In genomic region chr4:73308286-73308685, GRCh38 we compare ENCODE assay signal across 8 cellular contexts. TPM values are rescaled to one million over a fixed set of nuclear protein-coding genes. Genes with fewer than 3 reads are reported as not detected.
DNase-seq lines count a peak whose midpoint lies in the region; ATAC-seq and TF ChIP-seq lines count a peak whose summit lies in the region.

No MANE protein-coding gene starts in this region.

- CTCF ChIA-PET in SK-N-SH (lab: Yijun Ruan, JAX) = interaction anchor here (1.1 to 1.5 kb wide), 3 partner anchors 10 to 346 kb away, joined by 3 to 4 read pairs (median 3); no protein-coding TSS in a partner anchor

- intact Hi-C loops in ascending aorta (cut with DNase I) = no loop called here

- POLR2A ChIA-PET in SK-N-SH (lab: Yijun Ruan, JAX) = no interaction called here

- H3K27ac ChIP-seq in SK-N-SH (ENCODE audit: low read depth in 2 of 2, low read length in 1 of 2) (peak overlapping the region in 1 of 2 experiments; percentile 26; a peak in 1 of 4 replicates), ascending aorta (no peak overlapping the region), coronary artery (no peak overlapping the region)

- no peaks in the 10 kb centered on the region for H3K9me2 ChIP-seq in SK-N-SH

- H4K20me1 ChIP-seq in SK-N-SH (ENCODE audit: insufficient read depth) = no peaks in the 10 kb centered on the region

- H3K4me2 ChIP-seq in SK-N-SH = no peak overlapping the region

- H3K9me3 ChIP-seq in SK-N-SH (peaks cover 6% of the 10 kb centered on the region; the same call in 1 of the 2 replicates), ascending aorta (no peaks in the 10 kb centered on the region)

- H2AFZ ChIP-seq in SK-N-SH (ENCODE audit: low read depth) = peak overlapping the region; percentile 69

- peak; percentile 58 for TF ChIP-seq RAD21 in SK-N-SH (IDR thresholded peaks at IDR 0.05; ENCODE audit: low read length)

- TF ChIP-seq EP300 in SK-N-SH (IDR thresholded peaks at IDR 0.05; ENCODE audit: borderline replicate concordance in 1 of 2, low read depth in 1 of 2, low read length in 1 of 2) = no peak

- H3K4me3 ChIP-seq in SK-N-SH (ENCODE audit: low read depth in 2 of 2, low read length in 1 of 2) = no peak overlapping the region
- H3K4me3 ChIP-seq in ascending aorta = no peak overlapping the region
- no peak overlapping the region for H3K4me3 ChIP-seq in coronary artery

- H3K9ac ChIP-seq in SK-N-SH = peak overlapping the region; percentile 11; the same call in 1 of the 2 replicates

- peak; percentile 66 for ATAC-seq in HG03432 (IDR thresholded peaks at IDR 0.05; ENCODE audit: unreplicated experiment)
- no peak for ATAC-seq in HG03354 (IDR thresholded peaks at IDR 0.05; ENCODE audit: poor library complexity, severe bottlenecking, unreplicated experiment)
- ATAC-seq in GM21381 (IDR thresholded peaks at IDR 0.05; ENCODE audit: unreplicated experiment) = no peak

- H3F3A ChIP-seq in SK-N-SH (replicated peaks; ENCODE audit: insufficient read depth) = peaks cover 19% of the 10 kb centered on the region

- 57% methylated on average over 3 of the region's 3 CpGs for WGBS in SK-N-SH (ENCODE audit: low lambda C conversion rate)

- no peaks in the 10 kb centered on the region; the same call in 1 of the 2 replicates for H3K79me2 ChIP-seq in SK-N-SH (ENCODE audit: insufficient read depth)

- H3K27me3 ChIP-seq in SK-N-SH (ENCODE audit: insufficient read depth) = no peaks in the 10 kb centered on the region
- H3K27me3 ChIP-seq in ascending aorta = no peaks in the 10 kb centered on the region

- TF ChIP-seq CTCF in SK-N-SH (IDR thresholded peaks at IDR 0.05) (peak; percentile 58), ascending aorta (IDR thresholded peaks at IDR 0.05) (peak in 1 of 3 experiments; percentile 23), coronary artery (IDR thresholded peaks at IDR 0.05) (no peak)

- no peaks in the 10 kb centered on the region for H3K36me3 ChIP-seq in SK-N-SH (replicated peaks in 1 of 2; ENCODE audit: control insufficient read depth in 1 of 2, insufficient read depth in 2 of 2, low read length in 1 of 2)
- no peaks in the 10 kb centered on the region for H3K36me3 ChIP-seq in ascending aorta

- DNase-seq in EL (peak; percentile 47), SK-N-SH (no peak), kidney glomerular epithelial cell (lab: John Stamatoyannopoulos, UW) (peak; percentile 34), ascending aorta (ENCODE audit: low spot score in 2 of 2) (no peak), coronary artery (ENCODE audit: low spot score) (no peak)

- H3K4me1 ChIP-seq in SK-N-SH (ENCODE audit: control insufficient read depth in 1 of 2, insufficient read depth in 2 of 2, low read depth in 1 of 2, low read length in 1 of 2) (peaks cover 0 to 6% of the 10 kb centered on the region in 2 experiments; a peak in 1 of 4 replicates), ascending aorta (no peaks in the 10 kb centered on the region)

TF ChIP-seq in SK-N-SH, 30 proteins besides CTCF, POLR2A, EP300 and RAD21:
- no peak for TF ChIP-seq NFIC (IDR thresholded peaks at IDR 0.05; ENCODE audit: borderline replicate concordance)
- TF ChIP-seq SMC3 (IDR thresholded peaks at IDR 0.05; ENCODE audit: low read depth, low read length) = 0 out of 2 replicates have a peak, but pooled peaks have one; percentile 22

RNA-seq across cellular contexts. Expression of gene ANKRD17, which starts 49.7 kb away (rescaled TPM):
- polyA plus RNA-seq in SK-N-SH (2012; rRNA removed) = 25.6 and 33.1 TPM in 2 replicates
- 18.1 and 26.1 TPM in 2 replicates for polyA plus RNA-seq in SK-N-SH (2012; cell fraction: cytosol; rRNA removed)
- polyA plus RNA-seq in SK-N-SH (2012; cell fraction: nucleus; rRNA removed) = 23.1 and 53.8 TPM in 2 replicates
- 52.0 TPM for total RNA-seq in ascending aorta

Comparison
In these comparisons a context has a peak if more than half of its experiments do, and no peak if none do; other contexts are left out.
1. DNase-seq: peak in EL (single experiment) and kidney glomerular epithelial cell (single experiment); none in SK-N-SH (single experiment), ascending aorta (0 of 2) and coronary artery (single experiment).